In genomic region chr2:206127656-206128055, GRCh38 we compare ENCODE assay signal across 1 cellular context.
TF ChIP-seq lines count a peak whose summit lies in the region.

No MANE protein-coding gene starts in this region.

TF ChIP-seq in GM12878, 131 proteins besides CTCF, POLR2A, EP300 and RAD21:
- TF ChIP-seq LARP7 (IDR thresholded peaks at IDR 0.05) (no peak), CUX1 (IDR thresholded peaks at IDR 0.05; ENCODE audit: insufficient replicate concordance, low read depth, low read length) (no peak), CHD2 (IDR thresholded peaks at IDR 0.05; ENCODE audit: borderline replicate concordance, low read depth, low read length) (no peak), KAT2A (conservative IDR thresholded peaks at IDR 0.05; ENCODE audit: control insufficient read depth, low read depth, low read length) (no peak), REST (IDR thresholded peaks at IDR 0.05; ENCODE audit: low read depth, low read length) (no peak), STAT3 (IDR thresholded peaks at IDR 0.05; ENCODE audit: low read depth, low read length) (no peak), SMC3 (IDR thresholded peaks at IDR 0.05; ENCODE audit: borderline replicate concordance, low read length) (no peak), JUND (IDR thresholded peaks at IDR 0.05; ENCODE audit: low read depth, low read length) (no peak), IRF5 (IDR thresholded peaks at IDR 0.05; ENCODE audit: borderline replicate concordance) (no peak), YY1 (IDR thresholded peaks at IDR 0.05; ENCODE audit: low read depth, low read length) (no peak), TCF12 (IDR thresholded peaks at IDR 0.05; ENCODE audit: low read depth, low read length) (no peak), ATF2 (IDR thresholded peaks at IDR 0.05; ENCODE audit: low read length) (no peak), RELB (IDR thresholded peaks at IDR 0.05; ENCODE audit: low read depth) (no peak), PKNOX1 (IDR thresholded peaks at IDR 0.05) (no peak), RAD51 (IDR thresholded peaks at IDR 0.05) (no peak), TCF7 (IDR thresholded peaks at IDR 0.05; ENCODE audit: borderline replicate concordance) (no peak), BRCA1 (IDR thresholded peaks at IDR 0.05; ENCODE audit: low read depth, low read length) (no peak), ESRRA (IDR thresholded peaks at IDR 0.05; ENCODE audit: low read length) (no peak), SIN3A (IDR thresholded peaks at IDR 0.05; ENCODE audit: low read depth, low read length) (no peak)
TF ChIP-seq in GM12878: peak in this region for 0.
